ENCODE assay signal across 13 cellular contexts in genomic region chr7:35648367-35648766, GRCh38. TPM values are rescaled to one million over a fixed set of nuclear protein-coding genes. Genes with fewer than 3 reads are reported as not detected.
A peak's percentile ranks its signal among the peaks of the same experiment; 100 is the strongest.
DNase-seq lines count a peak whose midpoint lies in the region; ATAC-seq and TF ChIP-seq lines count a peak whose summit lies in the region.
"Had no signal": no experiment of that assay in that cellular context is flagged by ENCODE, and none has a peak within 500 bp of the region (broad histone marks: within the 10 kb centered on the region; RNA-seq: fewer than 3 reads in every experiment).

No MANE protein-coding gene starts in this region.

- H3K4me3 ChIP-seq in heart right ventricle (no peak overlapping the region), fibroblast of villous mesenchyme (ENCODE audit: low read depth, low read length) (no peak overlapping the region), neural progenitor cell (no peak overlapping the region)
- no peak overlapping the region for H3K4me3 ChIP-seq in CD8-positive, alpha-beta T cell (ENCODE audit: low read depth, low read length)
- H3K4me3 ChIP-seq: HAP-1 had no signal

- H3K27me3 ChIP-seq in heart right ventricle (no peaks in the 10 kb centered on the region), neural progenitor cell (no peaks in the 10 kb centered on the region)
- no peaks in the 10 kb centered on the region for H3K27me3 ChIP-seq in CD8-positive, alpha-beta T cell (ENCODE audit: insufficient read depth, low read length)

- intact Hi-C loops in heart right ventricle (cut with DNase I): no loop called here
- intact Hi-C loops in cardiac septum (cut with DNase I): no loop called here
- intact Hi-C loops in CD8-positive, alpha-beta T cell (cut with DNase I, micrococcal nuclease): no loop called here

- peaks cover 30% of the 10 kb centered on the region for H3K4me1 Mint-ChIP-seq in neural progenitor cell
- H3K4me1 Mint-ChIP-seq in CD8-positive, alpha-beta T cell (ENCODE audit: low read depth): peaks cover 70% of the 10 kb centered on the region
- peaks cover 55% of the 10 kb centered on the region for H3K4me1 Mint-ChIP-seq in activated T-helper 17 cell treated with anti-CD3 and anti-CD28 coated beads, Interleukin-2, amount 50 U/mL, for 72 hours

- peaks cover 31% of the 10 kb centered on the region for H3F3A ChIP-seq in neural progenitor cell (ENCODE audit: low read depth)

- peaks cover 33% of the 10 kb centered on the region for H3K36me3 Mint-ChIP-seq in neural progenitor cell
- H3K36me3 Mint-ChIP-seq in CD8-positive, alpha-beta T cell: peaks cover 43% of the 10 kb centered on the region
- H3K36me3 Mint-ChIP-seq in activated T-helper 17 cell treated with anti-CD3 and anti-CD28 coated beads, Interleukin-2, amount 50 U/mL, for 72 hours (ENCODE audit: low read depth): peaks cover 41% of the 10 kb centered on the region

- no peak for TF ChIP-seq CTCF in heart right ventricle (IDR thresholded peaks at IDR 0.05)
- no peak for TF ChIP-seq CTCF in fibroblast of villous mesenchyme (IDR thresholded peaks at IDR 0.05; ENCODE audit: insufficient read depth, low read depth, low read length)
- TF ChIP-seq CTCF in neural progenitor cell (IDR thresholded peaks at IDR 0.05): no peak
- TF ChIP-seq CTCF in CD8-positive, alpha-beta T cell (IDR thresholded peaks at IDR 0.05): no peak

- CTCF ChIA-PET in CD8-positive, alpha-beta T cell (lab: Charles Lee): no interaction called here

- peak overlapping the region; percentile 83 for H3K27ac Mint-ChIP-seq in neural progenitor cell
- H3K27ac Mint-ChIP-seq in CD8-positive, alpha-beta T cell: no peak overlapping the region
- H3K27ac Mint-ChIP-seq in activated T-helper 17 cell treated with anti-CD3 and anti-CD28 coated beads, Interleukin-2, amount 50 U/mL, for 72 hours: no peak overlapping the region
- H3K27ac Mint-ChIP-seq: activated naive CD4-positive, alpha-beta T cell treated with anti-CD3 and anti-CD28 coated beads, Interleukin-2, amount 10 ng/mL, durations not matched to agents 7 days and 5 days had no signal

- ATAC-seq in heart right ventricle (peak in 2 of 8 donors; percentile 7 to 65), HG03565 (IDR thresholded peaks at IDR 0.05; ENCODE audit: unreplicated experiment) (no peak)
- ATAC-seq in CD8-positive, alpha-beta T cell: no peak
- no peak for ATAC-seq in activated T-helper 17 cell treated with anti-CD3 and anti-CD28 coated beads, Interleukin-2, amount 50 U/mL, for 72 hours (replicated peaks)

- H3K36me3 ChIP-seq in heart right ventricle (peaks cover 0 to 39% (median 0%) of the 10 kb centered on the region in 9 donors), neural progenitor cell (peaks cover 8% of the 10 kb centered on the region)
- H3K36me3 ChIP-seq in CD8-positive, alpha-beta T cell (ENCODE audit: insufficient read depth, low read length): no peaks in the 10 kb centered on the region
- H3K36me3 ChIP-seq: HAP-1 had no signal

- peaks cover 16 to 52% (median 45%) of the 10 kb centered on the region in 9 donors for H3K4me1 ChIP-seq in heart right ventricle
- peaks cover 41% of the 10 kb centered on the region for H3K4me1 ChIP-seq in neural progenitor cell
- H3K4me1 ChIP-seq in CD8-positive, alpha-beta T cell (ENCODE audit: insufficient read depth, low read length): peaks cover 49% of the 10 kb centered on the region

- no peaks in the 10 kb centered on the region for H4K20me1 ChIP-seq in neural progenitor cell (ENCODE audit: low read depth)

- no peak overlapping the region for H3K9ac ChIP-seq in neural progenitor cell

- peaks cover 23% of the 10 kb centered on the region for H3K9me3 Mint-ChIP-seq in neural progenitor cell
- peaks cover 8% of the 10 kb centered on the region for H3K9me3 Mint-ChIP-seq in CD8-positive, alpha-beta T cell
- peaks cover 10% of the 10 kb centered on the region for H3K9me3 Mint-ChIP-seq in activated T-helper 17 cell treated with anti-CD3 and anti-CD28 coated beads, Interleukin-2, amount 50 U/mL, for 72 hours

- DNase-seq in heart right ventricle (no peak), cardiac septum (ENCODE audit: low spot score) (no peak), fibroblast of villous mesenchyme (ENCODE audit: low read depth) (peak; percentile 11), neural progenitor cell (ENCODE audit: low spot score) (no peak), DMS 273 treated with DMSO at 0.1 percent for 48 hours (lab: John Stamatoyannopoulos, UW) (no peak)
- DNase-seq in CD8-positive, alpha-beta T cell: no peak
- DNase-seq: activated naive CD4-positive, alpha-beta T cell treated with anti-CD3 and anti-CD28 coated beads, Interleukin-2, amount 10 ng/mL, durations not matched to agents 7 days and 5 days; DMS79; NCI-H2029 treated with DMSO at 0.1 percent for 48 hours had no signal

- H3K27ac ChIP-seq in heart right ventricle (peak overlapping the region in 6 of 10 donors; percentile 14 to 67 (median 58)), neural progenitor cell (peak overlapping the region; percentile 61)
- H3K27ac ChIP-seq in CD8-positive, alpha-beta T cell (ENCODE audit: low read depth, low read length): no peak overlapping the region
- H3K27ac ChIP-seq: epithelial cell of prostate had no signal

- 44 to 74% methylated on average over 3 of the region's 3 CpGs for WGBS in heart right ventricle, 2 donors

- H3K4me3 Mint-ChIP-seq in neural progenitor cell: no peak overlapping the region
- H3K4me3 Mint-ChIP-seq in CD8-positive, alpha-beta T cell: no peak overlapping the region
- H3K4me3 Mint-ChIP-seq in activated T-helper 17 cell treated with anti-CD3 and anti-CD28 coated beads, Interleukin-2, amount 50 U/mL, for 72 hours: no peak overlapping the region
- H3K4me3 Mint-ChIP-seq: activated naive CD4-positive, alpha-beta T cell treated with anti-CD3 and anti-CD28 coated beads, Interleukin-2, amount 10 ng/mL, durations not matched to agents 7 days and 5 days had no signal

- no peak overlapping the region for H3K4me2 ChIP-seq in neural progenitor cell

- H2AFZ ChIP-seq in neural progenitor cell (replicated peaks): no peak overlapping the region

- POLR2A ChIA-PET in CD8-positive, alpha-beta T cell (lab: Charles Lee): no interaction called here

- peaks cover 70% of the 10 kb centered on the region for H3K79me2 ChIP-seq in neural progenitor cell (ENCODE audit: low read depth)

- peaks cover 3% of the 10 kb centered on the region for H3K27me3 Mint-ChIP-seq in neural progenitor cell (ENCODE audit: insufficient read depth, low read depth)
- no peaks in the 10 kb centered on the region for H3K27me3 Mint-ChIP-seq in CD8-positive, alpha-beta T cell (ENCODE audit: low read depth)
- H3K27me3 Mint-ChIP-seq in activated T-helper 17 cell treated with anti-CD3 and anti-CD28 coated beads, Interleukin-2, amount 50 U/mL, for 72 hours: no peaks in the 10 kb centered on the region
- H3K27me3 Mint-ChIP-seq: activated naive CD4-positive, alpha-beta T cell treated with anti-CD3 and anti-CD28 coated beads, Interleukin-2, amount 10 ng/mL, durations not matched to agents 7 days and 5 days had no signal

- H3K9me3 ChIP-seq in heart right ventricle (peaks cover 0 to 15% (median 6%) of the 10 kb centered on the region in 11 donors), neural progenitor cell (ENCODE audit: low read depth) (no peaks in the 10 kb centered on the region)
- H3K9me3 ChIP-seq in CD8-positive, alpha-beta T cell (ENCODE audit: low read length): no peaks in the 10 kb centered on the region

RNA-seq across cellular contexts. Expression of gene HERPUD2, which starts 46.6 kb away (rescaled TPM):
- total RNA-seq in heart right ventricle: 10 to 100 TPM; 12.3 to 21.3 (median 17.6) TPM
- polyA plus RNA-seq in heart right ventricle: 10 to 100 TPM in 1 of 2 donors, 1 to 10 TPM in 1; 7.1 to 11.9 TPM
- total RNA-seq in cardiac septum: 17.5 TPM
- 23.2 and 30.7 TPM in 2 replicates for total RNA-seq in fibroblast of villous mesenchyme
- 37.8 and 43.7 TPM in 2 replicates for total RNA-seq in neural progenitor cell (ENCODE audit: low replicate concordance)
- total RNA-seq in CD8-positive, alpha-beta T cell: 100 to 1,000 TPM; 123 to 134 TPM
- total RNA-seq in activated T-helper 17 cell treated with anti-CD3 and anti-CD28 coated beads, Interleukin-2, amount 50 U/mL, for 72 hours: 10 to 100 TPM; 25.3 to 27.4 TPM
